Comparison of ENCODE assay signal across 9 cellular contexts in genomic region chr14:77212933-77213656, GRCh38. TPM values are rescaled to one million over a fixed set of nuclear protein-coding genes. Genes with fewer than 3 reads are reported as not detected.
DNase-seq lines count a peak whose midpoint lies in the region; ATAC-seq and TF ChIP-seq lines count a peak whose summit lies in the region.
"Had no signal": no experiment of that assay in that cellular context is flagged by ENCODE, and none has a peak within 500 bp of the region (broad histone marks: within the 10 kb centered on the region; RNA-seq: fewer than 3 reads in every experiment).

No MANE protein-coding gene starts in this region.

- peaks cover 8 to 16% (median 12%) of the 10 kb centered on the region in 3 donors for H3K4me1 Mint-ChIP-seq in naive B cell

- intact Hi-C loops in PC-9 (cut with micrococcal nuclease; ENCODE audit: unreplicated experiment) = loop anchor here (1.0 kb wide), 3 partner anchors 61 to 340 kb away; no protein-coding TSS in a partner anchor

- CTCF ChIA-PET in PC-9 (lab: Charles Lee) = interaction anchor here (0.6 to 1.3 kb wide), 10 partner anchors 60 to 340 kb away, joined by 3 to 12 read pairs (median 4); no protein-coding TSS in a partner anchor

- H4K20me1 ChIP-seq in PC-9 (ENCODE audit: insufficient read depth) = no peaks in the 10 kb centered on the region

- H3K4me2 ChIP-seq in PC-9 = no peak overlapping the region

- H3K9me3 Mint-ChIP-seq in naive B cell = no peaks in the 10 kb centered on the region

- H3K36me3 ChIP-seq in PC-9 (ENCODE audit: low read depth) = no peaks in the 10 kb centered on the region

- H3K4me1 ChIP-seq in PC-9 (replicated peaks; ENCODE audit: insufficient read depth) = no peaks in the 10 kb centered on the region

- TF ChIP-seq CTCF in PC-9 (conservative IDR thresholded peaks at IDR 0.05) = peak; percentile 90

- peak overlapping the region in 2 of 6 donors; percentile 72 to 80 for H3K27ac Mint-ChIP-seq in naive B cell

- H3K36me3 Mint-ChIP-seq in naive B cell = no peaks in the 10 kb centered on the region

- no TSS peak for BruUV-seq in PC-9 (replicated peaks; lab: Mats Ljungman, UMichigan)

- H3F3A ChIP-seq in PC-9 (ENCODE audit: insufficient read depth, low read depth) = no peaks in the 10 kb centered on the region

- H3K4me3 ChIP-seq in PC-9 = no peak overlapping the region

- in situ Hi-C loops in KBM-7 (cut with MboI; ENCODE audit: low pct_unique_long_range_greater_than_20kb, low sequenced_read_pairs) = no loop called here

- POLR2A ChIA-PET in PC-9 (lab: Charles Lee; ENCODE audit: unreplicated experiment) = interaction anchor here (0.5 to 0.6 kb wide), 2 partner anchors 48 to 292 kb away, joined by 3 to 5 read pairs; no protein-coding TSS in a partner anchor

- H3K27me3 Mint-ChIP-seq in naive B cell = peaks cover 24 to 52% (median 45%) of the 10 kb centered on the region in 3 donors

- DNase-seq in COLO668 (lab: John Stamatoyannopoulos, UW; ENCODE audit: unreplicated experiment) (peak; percentile 90), GM19238 (ENCODE audit: insufficient read length, low spot score) (peak; percentile 58), KBM-7 (peak; percentile 49), PC-9 (peak; percentile 55 to 82), cerebellar nuclear complex (lab: John Stamatoyannopoulos, UW) (peak; percentile 29 to 76), naive B cell (peak; percentile 6), amniotic stem cell (lab: John Stamatoyannopoulos, UW) (no peak)

- peak; percentile 38 to 46 for ATAC-seq in naive B cell (ENCODE audit: low read depth in 2 of 2)
- ATAC-seq in GM21529 (IDR thresholded peaks at IDR 0.05; ENCODE audit: unreplicated experiment) = no peak

- no peaks in the 10 kb centered on the region for H3K9me3 ChIP-seq in PC-9 (ENCODE audit: insufficient read depth, low read depth)

- H3K27ac ChIP-seq in PC-9 = no peak overlapping the region

- peak overlapping the region in 1 of 8 donors; percentile 45 for H3K4me3 Mint-ChIP-seq in naive B cell

- no peak overlapping the region for H2AFZ ChIP-seq in PC-9

- no peaks in the 10 kb centered on the region for H3K79me2 ChIP-seq in PC-9 (ENCODE audit: low read depth)

- H3K9me2 ChIP-seq in PC-9 (ENCODE audit: insufficient read depth) = no peaks in the 10 kb centered on the region

- H3K27me3 ChIP-seq in PC-9 (ENCODE audit: insufficient read depth, low read depth) = peaks cover 71% of the 10 kb centered on the region

RNA-seq across cellular contexts. Expression of gene TMEM63C, which starts 31.5 kb away (rescaled TPM):
- total RNA-seq in PC-9 (2021) = 2.1 and 2.2 TPM in 2 replicates
- under 1 TPM in 1 of 6 donors, not detected in 5; 0.44 TPM for polyA plus RNA-seq in naive B cell (ENCODE audit: low read depth in 6 of 6)

RNA-seq across cellular contexts. Expression of gene NGB, which starts 57.9 kb away (rescaled TPM):
- total RNA-seq in PC-9 (2021) = not detected in 2 replicates
- polyA plus RNA-seq in naive B cell (ENCODE audit: low read depth in 6 of 6) = not detected
- total RNA-seq: LHCN-M2 had no signal
